Comparison of ENCODE assay signal across 22 cellular contexts in the genomic region with DNA sequence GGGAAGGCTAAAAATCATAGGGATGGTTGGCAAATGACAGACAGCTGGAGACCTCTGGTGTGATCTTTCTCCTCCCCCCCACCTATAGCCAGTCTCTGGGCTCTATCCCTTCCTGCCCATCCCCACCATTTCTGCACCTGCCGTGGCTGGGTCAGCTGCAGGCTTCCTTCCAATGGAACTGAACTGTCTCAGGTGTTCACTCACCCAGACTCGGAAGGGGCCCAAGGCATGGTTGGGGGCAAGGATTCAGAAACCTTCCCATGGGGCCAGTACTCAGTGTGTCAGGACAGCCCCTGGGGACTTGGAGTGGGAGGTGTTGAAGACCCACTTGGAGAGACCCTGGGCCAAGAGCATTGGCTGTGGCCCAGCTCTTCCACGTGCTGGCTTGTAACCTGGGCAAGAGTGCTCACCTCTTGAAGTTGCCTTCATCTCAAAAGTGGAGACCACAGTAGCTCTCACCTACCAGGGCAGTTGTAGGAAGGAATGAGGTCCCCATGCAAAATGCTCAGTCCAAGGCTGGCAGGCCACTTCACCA. TPM values are rescaled to one million over a fixed set of nuclear protein-coding genes. Genes with fewer than 3 reads are reported as not detected.
"Had no signal": no experiment of that assay in that cellular context is flagged by ENCODE, and none has a peak within 500 bp of the region (broad histone marks: within the 10 kb centered on the region; RNA-seq: fewer than 3 reads in every experiment).

No MANE protein-coding gene starts in this region.

- H3K4me3 Mint-ChIP-seq: endodermal cell; memory B cell; natural killer cell; stimulated activated naive CD8-positive, alpha-beta T cell treated with anti-CD3 and anti-CD28 coated beads, Interleukin-15, amount 100 ng/mL, for 72 hours; type B pancreatic cell had no signal

- H3K4me1 Mint-ChIP-seq: endodermal cell, natural killer cell had no signal

- ATAC-seq: esophagus mucosa; gastrocnemius medialis; left lobe of liver; natural killer cell; pancreas; right lobe of liver; stimulated activated naive CD8-positive, alpha-beta T cell treated with anti-CD3 and anti-CD28 coated beads, Interleukin-15, amount 100 ng/mL, for 72 hours had no signal

- H3K27ac Mint-ChIP-seq: endodermal cell; memory B cell; natural killer cell; progenitor cell of endocrine pancreas; stimulated activated naive CD8-positive, alpha-beta T cell treated with anti-CD3 and anti-CD28 coated beads, Interleukin-15, amount 100 ng/mL, for 72 hours; type B pancreatic cell had no signal

- H3K36me3 Mint-ChIP-seq: memory B cell, natural killer cell, type B pancreatic cell had no signal

- H3K27ac ChIP-seq: epithelial cell of prostate, gastrocnemius medialis, pancreas, right lobe of liver, testis, tibial artery had no signal

- DNase-seq: effector CD8-positive, alpha-beta T cell; endodermal cell; foreskin fibroblast; gastrocnemius medialis; natural killer cell; occipital lobe; small intestine; stimulated activated CD4-positive, alpha-beta T cell treated with anti-CD3 and anti-CD28 coated beads, Interleukin-15, amount 100 ng/mL, for 24 hours; stimulated activated CD4-positive, alpha-beta T cell treated with anti-CD3 and anti-CD28 coated beads, Interleukin-2, amount 100 ng/mL, for 48 hours; stimulated activated naive CD4-positive, alpha-beta T cell; stimulated activated naive CD8-positive, alpha-beta T cell treated with anti-CD3 and anti-CD28 coated beads, Interleukin-15, amount 100 ng/mL, for 72 hours; testis; tibial artery had no signal

- H3K9me3 Mint-ChIP-seq: endodermal cell; memory B cell; natural killer cell; stimulated activated naive CD8-positive, alpha-beta T cell treated with anti-CD3 and anti-CD28 coated beads, Interleukin-15, amount 100 ng/mL, for 72 hours; type B pancreatic cell had no signal

- H3K9me3 ChIP-seq: gastrocnemius medialis, pancreas, right lobe of liver, testis, tibial artery had no signal

RNA-seq across cellular contexts. Expression of gene PHACTR3, which starts 1.7 kb away (rescaled TPM):
- total RNA-seq: esophagus mucosa, glomerular endothelial cell, natural killer cell had no signal
